ENCODE assay signal across 1 cellular context in the genomic region with DNA sequence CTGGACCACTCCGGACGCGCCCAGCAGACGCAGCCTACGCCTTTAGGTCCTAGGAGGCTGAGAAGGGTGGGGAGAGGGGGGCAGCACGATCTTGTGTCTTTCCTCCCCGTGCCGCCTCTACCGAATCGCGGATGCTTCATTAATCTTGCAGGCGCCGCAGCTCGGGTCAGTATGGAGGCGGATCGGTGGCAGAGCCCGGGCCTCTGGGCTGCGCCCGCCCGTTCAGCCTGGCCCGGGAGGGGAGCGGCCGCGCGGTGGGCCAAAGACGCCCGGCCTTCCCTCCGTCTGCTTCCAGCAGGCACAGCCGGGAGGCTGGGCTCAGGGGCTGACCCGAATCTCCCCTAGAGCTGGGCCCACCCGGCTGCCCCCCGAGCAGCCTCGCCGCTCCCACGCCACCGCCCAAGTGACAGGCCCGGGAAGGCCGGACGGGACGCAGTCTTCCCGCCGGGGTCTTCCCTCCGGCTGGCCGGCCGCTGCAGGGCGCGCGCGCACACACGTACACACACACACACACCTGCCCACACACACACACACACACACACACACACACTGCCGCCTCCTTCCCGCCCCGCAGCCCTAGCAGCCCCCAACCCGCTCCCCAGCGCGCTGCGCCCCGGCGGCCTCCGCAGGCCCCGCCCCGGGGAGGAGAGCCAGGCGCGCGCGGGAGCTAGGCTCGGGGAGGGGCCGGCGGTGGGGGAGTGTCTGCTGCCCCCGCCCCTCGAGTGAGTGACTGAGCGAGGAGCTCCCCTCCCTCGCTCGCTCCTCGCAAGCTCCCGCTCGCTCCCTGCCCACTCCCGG.
A peak's percentile ranks its signal among the peaks of the same experiment; 100 is the strongest.
TF ChIP-seq lines count a peak whose summit lies in the region.

A gene with protein sequence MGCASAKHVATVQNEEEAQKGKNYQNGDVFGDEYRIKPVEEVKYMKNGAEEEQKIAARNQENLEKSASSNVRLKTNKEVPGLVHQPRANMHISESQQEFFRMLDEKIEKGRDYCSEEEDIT (plus strand): TSS at position 759 of the 798 bp plus-strand sequence. CDS start 90,481 bp downstream, outside the sequence.

TF ChIP-seq in HepG2, 621 proteins besides CTCF, POLR2A, EP300 and RAD21 (continued from another document):
- TF ChIP-seq, protein P1, sequence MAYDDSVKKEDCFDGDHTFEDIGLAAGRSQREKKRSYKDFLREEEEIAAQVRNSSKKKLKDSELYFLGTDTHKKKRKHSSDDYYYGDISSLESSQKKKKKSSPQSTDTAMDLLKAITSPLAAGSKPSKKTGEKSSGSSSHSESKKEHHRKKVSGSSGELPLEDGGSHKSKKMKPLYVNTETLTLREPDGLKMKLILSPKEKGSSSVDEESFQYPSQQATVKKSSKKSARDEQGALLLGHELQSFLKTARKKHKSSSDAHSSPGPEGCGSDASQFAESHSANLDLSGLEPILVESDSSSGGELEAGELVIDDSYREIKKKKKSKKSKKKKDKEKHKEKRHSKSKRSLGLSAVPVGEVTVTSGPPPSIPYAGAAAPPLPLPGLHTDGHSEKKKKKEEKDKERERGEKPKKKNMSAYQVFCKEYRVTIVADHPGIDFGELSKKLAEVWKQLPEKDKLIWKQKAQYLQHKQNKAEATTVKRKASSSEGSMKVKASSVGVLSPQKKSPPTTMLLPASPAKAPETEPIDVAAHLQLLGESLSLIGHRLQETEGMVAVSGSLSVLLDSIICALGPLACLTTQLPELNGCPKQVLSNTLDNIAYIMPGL (CRISPR knock-in tag; IDR thresholded peaks at IDR 0.05; ENCODE audit: borderline replicate concordance in 1 of 2, low read depth in 1 of 2): peak in 1 of 2 experiments; percentile 37; a peak in 1 of 4 replicates
- TF ChIP-seq MEIS2 (CRISPR knock-in tag; IDR thresholded peaks at IDR 0.05): no peak
- TF ChIP-seq MTA1 (CRISPR knock-in tag; IDR thresholded peaks at IDR 0.05; ENCODE audit: borderline replicate concordance): no peak
- TF ChIP-seq NONO (IDR thresholded peaks at IDR 0.05): no peak
- peak; percentile 28; the same call in 1 of the 2 replicates for TF ChIP-seq NONO (CRISPR knock-in tag; conservative IDR thresholded peaks at IDR 0.05)
- no peak for TF ChIP-seq ZFP36 (IDR thresholded peaks at IDR 0.05; ENCODE audit: borderline replicate concordance, low read depth, low read length, partially characterized antibody)
- no peak for TF ChIP-seq GABPA (IDR thresholded peaks at IDR 0.05; ENCODE audit: low read depth, low read length)
- TF ChIP-seq GABPA (CRISPR knock-in tag; IDR thresholded peaks at IDR 0.05; ENCODE audit: low read depth): no peak
- peak; percentile 9 for TF ChIP-seq HNRNPLL (IDR thresholded peaks at IDR 0.05; ENCODE audit: low read depth, low read length, poor library complexity, severe bottlenecking)
- TF ChIP-seq SNRNP70 (IDR thresholded peaks at IDR 0.05; ENCODE audit: low read depth, low read length): no peak
- TF ChIP-seq, protein P2, sequence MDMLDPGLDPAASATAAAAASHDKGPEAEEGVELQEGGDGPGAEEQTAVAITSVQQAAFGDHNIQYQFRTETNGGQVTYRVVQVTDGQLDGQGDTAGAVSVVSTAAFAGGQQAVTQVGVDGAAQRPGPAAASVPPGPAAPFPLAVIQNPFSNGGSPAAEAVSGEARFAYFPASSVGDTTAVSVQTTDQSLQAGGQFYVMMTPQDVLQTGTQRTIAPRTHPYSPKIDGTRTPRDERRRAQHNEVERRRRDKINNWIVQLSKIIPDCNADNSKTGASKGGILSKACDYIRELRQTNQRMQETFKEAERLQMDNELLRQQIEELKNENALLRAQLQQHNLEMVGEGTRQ (IDR thresholded peaks at IDR 0.05; ENCODE audit: low read depth, low read length): no peak
- TF ChIP-seq, protein P2 (CRISPR knock-in tag; IDR thresholded peaks at IDR 0.05; ENCODE audit: borderline replicate concordance): no peak
- TF ChIP-seq MTF2 (CRISPR knock-in tag; IDR thresholded peaks at IDR 0.05; ENCODE audit: borderline replicate concordance): 0 out of 2 replicates have a peak, but pooled peaks have one; percentile 1
- TF ChIP-seq BRCA1 (CRISPR knock-in tag; IDR thresholded peaks at IDR 0.05): no peak
- TF ChIP-seq ZNF777 (CRISPR knock-in tag; IDR thresholded peaks at IDR 0.05): peak; percentile 43; the same call in 1 of the 2 replicates
- no peak for TF ChIP-seq MBNL3 (CRISPR knock-in tag; conservative IDR thresholded peaks at IDR 0.05)
- no peak for TF ChIP-seq SALL1 (CRISPR knock-in tag; IDR thresholded peaks at IDR 0.05)
- peak; percentile 30; the same call in 1 of the 2 replicates for TF ChIP-seq MAZ (IDR thresholded peaks at IDR 0.05; ENCODE audit: borderline replicate concordance, low read depth, low read length)
- TF ChIP-seq MAZ (CRISPR knock-in tag; IDR thresholded peaks at IDR 0.05; ENCODE audit: low read depth): 0 out of 2 replicates have a peak, but pooled peaks have one; percentile 55
- TF ChIP-seq TBL1XR1 (IDR thresholded peaks at IDR 0.05; ENCODE audit: borderline replicate concordance, low read length, partially characterized antibody): no peak
- TF ChIP-seq, protein P3, sequence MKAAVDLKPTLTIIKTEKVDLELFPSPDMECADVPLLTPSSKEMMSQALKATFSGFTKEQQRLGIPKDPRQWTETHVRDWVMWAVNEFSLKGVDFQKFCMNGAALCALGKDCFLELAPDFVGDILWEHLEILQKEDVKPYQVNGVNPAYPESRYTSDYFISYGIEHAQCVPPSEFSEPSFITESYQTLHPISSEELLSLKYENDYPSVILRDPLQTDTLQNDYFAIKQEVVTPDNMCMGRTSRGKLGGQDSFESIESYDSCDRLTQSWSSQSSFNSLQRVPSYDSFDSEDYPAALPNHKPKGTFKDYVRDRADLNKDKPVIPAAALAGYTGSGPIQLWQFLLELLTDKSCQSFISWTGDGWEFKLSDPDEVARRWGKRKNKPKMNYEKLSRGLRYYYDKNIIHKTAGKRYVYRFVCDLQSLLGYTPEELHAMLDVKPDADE (CRISPR knock-in tag; IDR thresholded peaks at IDR 0.05): no peak
- no peak for TF ChIP-seq ZNF460 (CRISPR knock-in tag; IDR thresholded peaks at IDR 0.05; ENCODE audit: borderline replicate concordance)
- no peak for TF ChIP-seq MBD4 (IDR thresholded peaks at IDR 0.05; ENCODE audit: borderline replicate concordance, low read length)
- TF ChIP-seq, protein P4, sequence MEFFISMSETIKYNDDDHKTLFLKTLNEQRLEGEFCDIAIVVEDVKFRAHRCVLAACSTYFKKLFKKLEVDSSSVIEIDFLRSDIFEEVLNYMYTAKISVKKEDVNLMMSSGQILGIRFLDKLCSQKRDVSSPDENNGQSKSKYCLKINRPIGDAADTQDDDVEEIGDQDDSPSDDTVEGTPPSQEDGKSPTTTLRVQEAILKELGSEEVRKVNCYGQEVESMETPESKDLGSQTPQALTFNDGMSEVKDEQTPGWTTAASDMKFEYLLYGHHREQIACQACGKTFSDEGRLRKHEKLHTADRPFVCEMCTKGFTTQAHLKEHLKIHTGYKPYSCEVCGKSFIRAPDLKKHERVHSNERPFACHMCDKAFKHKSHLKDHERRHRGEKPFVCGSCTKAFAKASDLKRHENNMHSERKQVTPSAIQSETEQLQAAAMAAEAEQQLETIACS (CRISPR knock-in tag; IDR thresholded peaks at IDR 0.05): peak; percentile 60
- TF ChIP-seq ZNF644 (CRISPR knock-in tag; IDR thresholded peaks at IDR 0.05; ENCODE audit: low read depth): no peak
- TF ChIP-seq MZF1 (CRISPR knock-in tag; IDR thresholded peaks at IDR 0.05; ENCODE audit: borderline replicate concordance): no peak
- TF ChIP-seq ZNF724P (CRISPR knock-in tag; IDR thresholded peaks at IDR 0.05; ENCODE audit: borderline replicate concordance): no peak
- TF ChIP-seq, protein P5, sequence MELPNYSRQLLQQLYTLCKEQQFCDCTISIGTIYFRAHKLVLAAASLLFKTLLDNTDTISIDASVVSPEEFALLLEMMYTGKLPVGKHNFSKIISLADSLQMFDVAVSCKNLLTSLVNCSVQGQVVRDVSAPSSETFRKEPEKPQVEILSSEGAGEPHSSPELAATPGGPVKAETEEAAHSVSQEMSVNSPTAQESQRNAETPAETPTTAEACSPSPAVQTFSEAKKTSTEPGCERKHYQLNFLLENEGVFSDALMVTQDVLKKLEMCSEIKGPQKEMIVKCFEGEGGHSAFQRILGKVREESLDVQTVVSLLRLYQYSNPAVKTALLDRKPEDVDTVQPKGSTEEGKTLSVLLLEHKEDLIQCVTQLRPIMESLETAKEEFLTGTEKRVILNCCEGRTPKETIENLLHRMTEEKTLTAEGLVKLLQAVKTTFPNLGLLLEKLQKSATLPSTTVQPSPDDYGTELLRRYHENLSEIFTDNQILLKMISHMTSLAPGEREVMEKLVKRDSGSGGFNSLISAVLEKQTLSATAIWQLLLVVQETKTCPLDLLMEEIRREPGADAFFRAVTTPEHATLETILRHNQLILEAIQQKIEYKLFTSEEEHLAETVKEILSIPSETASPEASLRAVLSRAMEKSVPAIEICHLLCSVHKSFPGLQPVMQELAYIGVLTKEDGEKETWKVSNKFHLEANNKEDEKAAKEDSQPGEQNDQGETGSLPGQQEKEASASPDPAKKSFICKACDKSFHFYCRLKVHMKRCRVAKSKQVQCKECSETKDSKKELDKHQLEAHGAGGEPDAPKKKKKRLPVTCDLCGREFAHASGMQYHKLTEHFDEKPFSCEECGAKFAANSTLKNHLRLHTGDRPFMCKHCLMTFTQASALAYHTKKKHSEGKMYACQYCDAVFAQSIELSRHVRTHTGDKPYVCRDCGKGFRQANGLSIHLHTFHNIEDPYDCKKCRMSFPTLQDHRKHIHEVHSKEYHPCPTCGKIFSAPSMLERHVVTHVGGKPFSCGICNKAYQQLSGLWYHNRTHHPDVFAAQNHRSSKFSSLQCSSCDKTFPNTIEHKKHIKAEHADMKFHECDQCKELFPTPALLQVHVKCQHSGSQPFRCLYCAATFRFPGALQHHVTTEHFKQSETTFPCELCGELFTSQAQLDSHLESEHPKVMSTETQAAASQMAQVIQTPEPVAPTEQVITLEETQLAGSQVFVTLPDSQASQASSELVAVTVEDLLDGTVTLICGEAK (IDR thresholded peaks at IDR 0.05): no peak
- TF ChIP-seq, protein P5 (CRISPR knock-in tag; IDR thresholded peaks at IDR 0.05): 0 out of 2 replicates have a peak, but pooled peaks have one; percentile 16
- no peak for TF ChIP-seq ZNF124 (CRISPR knock-in tag; IDR thresholded peaks at IDR 0.05)
- no peak for TF ChIP-seq ZNF180 (CRISPR knock-in tag; IDR thresholded peaks at IDR 0.05; ENCODE audit: borderline replicate concordance, low read depth)
- TF ChIP-seq, protein P6, sequence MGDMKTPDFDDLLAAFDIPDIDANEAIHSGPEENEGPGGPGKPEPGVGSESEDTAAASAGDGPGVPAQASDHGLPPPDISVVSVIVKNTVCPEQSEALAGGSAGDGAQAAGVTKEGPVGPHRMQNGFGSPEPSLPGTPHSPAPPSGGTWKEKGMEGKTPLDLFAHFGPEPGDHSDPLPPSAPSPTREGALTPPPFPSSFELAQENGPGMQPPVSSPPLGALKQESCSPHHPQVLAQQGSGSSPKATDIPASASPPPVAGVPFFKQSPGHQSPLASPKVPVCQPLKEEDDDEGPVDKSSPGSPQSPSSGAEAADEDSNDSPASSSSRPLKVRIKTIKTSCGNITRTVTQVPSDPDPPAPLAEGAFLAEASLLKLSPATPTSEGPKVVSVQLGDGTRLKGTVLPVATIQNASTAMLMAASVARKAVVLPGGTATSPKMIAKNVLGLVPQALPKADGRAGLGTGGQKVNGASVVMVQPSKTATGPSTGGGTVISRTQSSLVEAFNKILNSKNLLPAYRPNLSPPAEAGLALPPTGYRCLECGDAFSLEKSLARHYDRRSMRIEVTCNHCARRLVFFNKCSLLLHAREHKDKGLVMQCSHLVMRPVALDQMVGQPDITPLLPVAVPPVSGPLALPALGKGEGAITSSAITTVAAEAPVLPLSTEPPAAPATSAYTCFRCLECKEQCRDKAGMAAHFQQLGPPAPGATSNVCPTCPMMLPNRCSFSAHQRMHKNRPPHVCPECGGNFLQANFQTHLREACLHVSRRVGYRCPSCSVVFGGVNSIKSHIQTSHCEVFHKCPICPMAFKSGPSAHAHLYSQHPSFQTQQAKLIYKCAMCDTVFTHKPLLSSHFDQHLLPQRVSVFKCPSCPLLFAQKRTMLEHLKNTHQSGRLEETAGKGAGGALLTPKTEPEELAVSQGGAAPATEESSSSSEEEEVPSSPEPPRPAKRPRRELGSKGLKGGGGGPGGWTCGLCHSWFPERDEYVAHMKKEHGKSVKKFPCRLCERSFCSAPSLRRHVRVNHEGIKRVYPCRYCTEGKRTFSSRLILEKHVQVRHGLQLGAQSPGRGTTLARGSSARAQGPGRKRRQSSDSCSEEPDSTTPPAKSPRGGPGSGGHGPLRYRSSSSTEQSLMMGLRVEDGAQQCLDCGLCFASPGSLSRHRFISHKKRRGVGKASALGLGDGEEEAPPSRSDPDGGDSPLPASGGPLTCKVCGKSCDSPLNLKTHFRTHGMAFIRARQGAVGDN (CRISPR knock-in tag; IDR thresholded peaks at IDR 0.05): peak; percentile 47; the same call in 1 of the 2 replicates
